In the genomic region with DNA sequence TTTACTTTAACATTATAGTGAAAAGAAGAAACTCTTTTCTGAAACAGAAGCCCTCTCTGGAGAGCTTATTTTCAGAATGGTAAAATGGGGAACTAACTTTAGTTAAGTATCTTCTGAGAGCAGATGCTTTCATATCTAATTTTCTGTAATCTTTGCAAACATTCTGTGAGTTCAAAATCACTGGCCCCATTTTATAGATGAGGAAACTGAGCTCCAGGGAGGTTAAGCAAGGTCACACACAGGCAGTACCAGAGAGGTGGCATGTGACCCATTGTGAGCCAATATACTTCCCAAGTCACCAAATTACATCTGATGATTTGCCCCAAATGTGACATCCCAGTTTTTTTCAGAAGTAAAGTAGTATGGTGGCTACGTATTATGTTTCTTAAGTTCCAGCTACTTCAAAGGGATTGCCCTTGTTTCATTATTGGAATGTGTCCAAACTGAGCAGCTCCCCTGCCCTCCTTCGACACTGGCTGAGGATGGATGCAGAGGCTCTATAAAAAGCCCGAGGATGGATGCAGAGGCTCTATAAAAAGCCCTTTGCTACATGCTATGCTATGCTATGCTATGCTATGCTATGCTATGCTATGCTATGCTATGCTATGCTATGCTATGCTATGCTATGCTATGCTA, we compare ENCODE assay signal across 1 cellular context.
TF ChIP-seq lines count a peak whose summit lies in the region.

No MANE protein-coding gene starts in this region.

TF ChIP-seq in K562, 482 proteins besides CTCF, POLR2A, EP300 and RAD21 (continued from another document):
- TF ChIP-seq, protein P1, sequence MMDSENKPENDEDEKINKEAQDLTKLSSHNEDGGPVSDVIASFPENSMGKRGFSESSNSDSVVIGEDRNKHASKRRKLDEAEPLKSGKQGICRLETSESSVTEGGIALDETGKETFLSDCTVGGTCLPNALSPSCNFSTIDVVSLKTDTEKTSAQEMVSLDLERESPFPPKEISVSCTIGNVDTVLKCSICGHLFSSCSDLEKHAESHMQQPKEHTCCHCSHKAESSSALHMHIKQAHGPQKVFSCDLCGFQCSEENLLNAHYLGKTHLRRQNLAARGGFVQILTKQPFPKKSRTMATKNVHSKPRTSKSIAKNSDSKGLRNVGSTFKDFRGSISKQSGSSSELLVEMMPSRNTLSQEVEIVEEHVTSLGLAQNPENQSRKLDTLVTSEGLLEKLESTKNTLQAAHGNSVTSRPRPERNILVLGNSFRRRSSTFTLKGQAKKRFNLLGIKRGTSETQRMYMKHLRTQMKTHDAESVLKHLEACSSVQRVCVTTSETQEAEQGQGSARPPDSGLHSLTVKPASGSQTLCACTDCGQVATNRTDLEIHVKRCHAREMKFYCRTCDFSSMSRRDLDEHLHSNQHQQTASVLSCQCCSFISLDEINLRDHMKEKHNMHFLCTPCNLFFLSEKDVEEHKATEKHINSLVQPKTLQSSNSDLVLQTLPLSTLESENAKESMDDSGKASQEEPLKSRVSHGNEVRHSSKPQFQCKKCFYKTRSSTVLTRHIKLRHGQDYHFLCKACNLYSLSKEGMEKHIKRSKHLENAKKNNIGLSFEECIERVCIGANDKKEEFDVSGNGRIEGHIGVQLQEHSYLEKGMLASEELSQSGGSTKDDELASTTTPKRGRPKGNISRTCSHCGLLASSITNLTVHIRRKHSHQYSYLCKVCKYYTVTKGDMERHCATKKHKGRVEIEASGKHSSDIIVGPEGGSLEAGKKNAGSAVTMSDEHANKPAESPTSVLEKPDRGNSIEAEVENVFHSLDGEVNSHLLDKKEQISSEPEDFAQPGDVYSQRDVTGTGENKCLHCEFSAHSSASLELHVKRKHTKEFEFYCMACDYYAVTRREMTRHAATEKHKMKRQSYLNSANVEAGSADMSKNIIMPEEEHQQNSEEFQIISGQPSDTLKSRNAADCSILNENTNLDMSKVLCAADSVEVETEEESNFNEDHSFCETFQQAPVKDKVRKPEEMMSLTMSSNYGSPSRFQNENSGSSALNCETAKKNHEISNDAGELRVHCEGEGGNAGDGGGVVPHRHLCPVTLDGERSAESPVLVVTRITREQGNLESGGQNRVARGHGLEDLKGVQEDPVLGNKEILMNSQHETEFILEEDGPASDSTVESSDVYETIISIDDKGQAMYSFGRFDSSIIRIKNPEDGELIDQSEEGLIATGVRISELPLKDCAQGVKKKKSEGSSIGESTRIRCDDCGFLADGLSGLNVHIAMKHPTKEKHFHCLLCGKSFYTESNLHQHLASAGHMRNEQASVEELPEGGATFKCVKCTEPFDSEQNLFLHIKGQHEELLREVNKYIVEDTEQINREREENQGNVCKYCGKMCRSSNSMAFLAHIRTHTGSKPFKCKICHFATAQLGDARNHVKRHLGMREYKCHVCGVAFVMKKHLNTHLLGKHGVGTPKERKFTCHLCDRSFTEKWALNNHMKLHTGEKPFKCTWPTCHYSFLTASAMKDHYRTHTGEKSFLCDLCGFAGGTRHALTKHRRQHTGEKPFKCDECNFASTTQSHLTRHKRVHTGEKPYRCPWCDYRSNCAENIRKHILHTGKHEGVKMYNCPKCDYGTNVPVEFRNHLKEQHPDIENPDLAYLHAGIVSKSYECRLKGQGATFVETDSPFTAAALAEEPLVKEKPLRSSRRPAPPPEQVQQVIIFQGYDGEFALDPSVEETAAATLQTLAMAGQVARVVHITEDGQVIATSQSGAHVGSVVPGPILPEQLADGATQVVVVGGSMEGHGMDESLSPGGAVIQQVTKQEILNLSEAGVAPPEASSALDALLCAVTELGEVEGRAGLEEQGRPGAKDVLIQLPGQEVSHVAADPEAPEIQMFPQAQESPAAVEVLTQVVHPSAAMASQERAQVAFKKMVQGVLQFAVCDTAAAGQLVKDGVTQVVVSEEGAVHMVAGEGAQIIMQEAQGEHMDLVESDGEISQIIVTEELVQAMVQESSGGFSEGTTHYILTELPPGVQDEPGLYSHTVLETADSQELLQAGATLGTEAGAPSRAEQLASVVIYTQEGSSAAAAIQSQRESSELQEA (IDR thresholded peaks at IDR 0.05; ENCODE audit: low read depth), result no peak
- TF ChIP-seq, protein P2, sequence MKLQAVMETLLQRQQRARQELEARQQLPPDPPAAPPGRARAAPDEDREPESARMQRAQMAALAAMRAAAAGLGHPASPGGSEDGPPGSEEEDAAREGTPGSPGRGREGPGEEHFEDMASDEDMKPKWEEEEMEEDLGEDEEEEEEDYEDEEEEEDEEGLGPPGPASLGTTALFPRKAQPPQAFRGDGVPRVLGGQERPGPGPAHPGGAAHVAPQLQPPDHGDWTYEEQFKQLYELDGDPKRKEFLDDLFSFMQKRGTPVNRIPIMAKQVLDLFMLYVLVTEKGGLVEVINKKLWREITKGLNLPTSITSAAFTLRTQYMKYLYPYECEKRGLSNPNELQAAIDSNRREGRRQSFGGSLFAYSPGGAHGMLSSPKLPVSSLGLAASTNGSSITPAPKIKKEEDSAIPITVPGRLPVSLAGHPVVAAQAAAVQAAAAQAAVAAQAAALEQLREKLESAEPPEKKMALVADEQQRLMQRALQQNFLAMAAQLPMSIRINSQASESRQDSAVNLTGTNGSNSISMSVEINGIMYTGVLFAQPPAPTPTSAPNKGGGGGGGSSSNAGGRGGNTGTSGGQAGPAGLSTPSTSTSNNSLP (IDR thresholded peaks at IDR 0.05; ENCODE audit: borderline replicate concordance, low read depth, low read length), result no peak
- no peak for TF ChIP-seq MAFK (IDR thresholded peaks at IDR 0.05; ENCODE audit: low read length)
- TF ChIP-seq, protein P3, sequence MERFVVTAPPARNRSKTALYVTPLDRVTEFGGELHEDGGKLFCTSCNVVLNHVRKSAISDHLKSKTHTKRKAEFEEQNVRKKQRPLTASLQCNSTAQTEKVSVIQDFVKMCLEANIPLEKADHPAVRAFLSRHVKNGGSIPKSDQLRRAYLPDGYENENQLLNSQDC (CRISPR knock-in tag; IDR thresholded peaks at IDR 0.05), result no peak
- TF ChIP-seq ZBTB1 (CRISPR knock-in tag; IDR thresholded peaks at IDR 0.05; ENCODE audit: borderline replicate concordance, low read depth), result 0 out of 2 replicates have a peak, but pooled peaks have one; percentile 23
- TF ChIP-seq RBM15 (IDR thresholded peaks at IDR 0.05; ENCODE audit: insufficient read depth, low read length), result no peak
- TF ChIP-seq GABPB1 (CRISPR knock-in tag; IDR thresholded peaks at IDR 0.05), result 0 out of 2 replicates have a peak, but pooled peaks have one; percentile 28
- no peak for TF ChIP-seq MAFG (tag; conservative IDR thresholded peaks at IDR 0.05)
- no peak for TF ChIP-seq ZSCAN29 (IDR thresholded peaks at IDR 0.05)
- TF ChIP-seq RBM39 (optimal IDR thresholded peaks at IDR 0.05; ENCODE audit: low read depth, low read length), result no peak
- no peak for TF ChIP-seq ASH1L (IDR thresholded peaks at IDR 0.05; ENCODE audit: borderline replicate concordance, low read depth, partially characterized antibody)
- TF ChIP-seq, protein P4, sequence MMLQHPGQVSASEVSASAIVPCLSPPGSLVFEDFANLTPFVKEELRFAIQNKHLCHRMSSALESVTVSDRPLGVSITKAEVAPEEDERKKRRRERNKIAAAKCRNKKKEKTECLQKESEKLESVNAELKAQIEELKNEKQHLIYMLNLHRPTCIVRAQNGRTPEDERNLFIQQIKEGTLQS (IDR thresholded peaks at IDR 0.05), result no peak
- TF ChIP-seq, protein P4 (CRISPR knock-in tag; conservative IDR thresholded peaks at IDR 0.05), result no peak
- no peak for TF ChIP-seq TCFL5 (CRISPR knock-in tag; conservative IDR thresholded peaks at IDR 0.05)
- no peak for TF ChIP-seq SMAD2 (IDR thresholded peaks at IDR 0.05; ENCODE audit: low read depth, low read length)
- TF ChIP-seq KLF6 (CRISPR knock-in tag; IDR thresholded peaks at IDR 0.05; ENCODE audit: borderline replicate concordance), result no peak
- no peak for TF ChIP-seq HMG20A (CRISPR knock-in tag; conservative IDR thresholded peaks at IDR 0.05)
- TF ChIP-seq, protein P5, sequence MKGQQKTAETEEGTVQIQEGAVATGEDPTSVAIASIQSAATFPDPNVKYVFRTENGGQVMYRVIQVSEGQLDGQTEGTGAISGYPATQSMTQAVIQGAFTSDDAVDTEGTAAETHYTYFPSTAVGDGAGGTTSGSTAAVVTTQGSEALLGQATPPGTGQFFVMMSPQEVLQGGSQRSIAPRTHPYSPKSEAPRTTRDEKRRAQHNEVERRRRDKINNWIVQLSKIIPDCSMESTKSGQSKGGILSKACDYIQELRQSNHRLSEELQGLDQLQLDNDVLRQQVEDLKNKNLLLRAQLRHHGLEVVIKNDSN (CRISPR knock-in tag; IDR thresholded peaks at IDR 0.05), result no peak
- no peak for TF ChIP-seq HDAC3 (IDR thresholded peaks at IDR 0.05; ENCODE audit: borderline replicate concordance, partially characterized antibody)
